ENCODE assay signal across 8 cellular contexts in genomic region chr7:83162402-83163256, GRCh38. TPM values are rescaled to one million over a fixed set of nuclear protein-coding genes. Genes with fewer than 3 reads are reported as not detected.
DNase-seq lines count a peak whose midpoint lies in the region; ATAC-seq, FAIRE-seq and TF ChIP-seq lines count a peak whose summit lies in the region.

TSS of gene PCLO (minus strand) at chr7:83162884. CDS start at chr7:83162592, 292 bp downstream.

- H3K36me3 Mint-ChIP-seq in T-helper 17 cell (ENCODE audit: low read depth) = no peaks in the 10 kb centered on the region

- H3K9me3 ChIP-seq in T-helper 17 cell (ENCODE audit: control insufficient read depth, low read length, poor library complexity, severe bottlenecking) (no peaks in the 10 kb centered on the region), spleen (no peaks in the 10 kb centered on the region)

- H3K27me3 Mint-ChIP-seq in T-helper 17 cell = peaks cover 6% of the 10 kb centered on the region

- peak; percentile 77 for DNase-seq in GM13977 (ENCODE audit: low spot score)
- DNase-seq in NCI-H146 treated with DMSO at 0.1 percent for 48 hours (lab: John Stamatoyannopoulos, UW; ENCODE audit: unreplicated experiment) = peak; percentile 91
- peak; percentile 8 to 18 (median 10) for DNase-seq in T-helper 17 cell
- peak; percentile 90 for DNase-seq in bronchial epithelial cell (ENCODE audit: low read depth)
- DNase-seq in inferior parietal cortex (ENCODE audit: extremely low spot score) = peak; percentile 80
- DNase-seq in spleen = peak; percentile 87
- no peak for DNase-seq in COLO829 (ENCODE audit: low spot score)

- H3K4me3 Mint-ChIP-seq in T-helper 17 cell = peak within 1 kb of the TSS; percentile 66

- no peak within 1 kb of the TSS for H3K27ac Mint-ChIP-seq in T-helper 17 cell

- no peak for FAIRE-seq in bronchial epithelial cell (lab: Jason Lieb, UNC)

- no peaks in the 10 kb centered on the region for H3K27me3 ChIP-seq in bronchial epithelial cell (ENCODE audit: control insufficient read depth, insufficient read depth, low read length)
- peaks cover 0 to 22% (median 11%) of the 10 kb centered on the region in 7 donors for H3K27me3 ChIP-seq in spleen (replicated peaks in 1 of 7)

- peaks cover 3% of the 10 kb centered on the region for H3K4me1 Mint-ChIP-seq in T-helper 17 cell

- intact Hi-C loops in spleen (cut with DNase I; ENCODE audit: low total_unique reads) = no loop called here

- peak within 1 kb of the TSS in 7 of 8 donors; percentile 52 to 78 (median 73) for H3K27ac ChIP-seq in spleen

- in situ Hi-C loops in GM13977 (cut with MboI; ENCODE audit: low pct_unique_long_range_greater_than_20kb, low sequenced_read_pairs, unreplicated experiment) = no loop called here

- H3K4me1 ChIP-seq in spleen = peaks cover 0 to 13% (median 8%) of the 10 kb centered on the region in 6 donors

- 0 to 4% (median 2%) methylated on average over 47 to 77 of the region's 77 CpGs for WGBS in spleen, 5 donors

- H3K36me3 ChIP-seq in bronchial epithelial cell (ENCODE audit: control insufficient read depth, insufficient read depth, low read length) = no peaks in the 10 kb centered on the region
- no peaks in the 10 kb centered on the region for H3K36me3 ChIP-seq in spleen

- H3K4me3 ChIP-seq in bronchial epithelial cell (ENCODE audit: low read depth, low read length) (peak within 1 kb of the TSS; percentile 69), spleen (peak within 1 kb of the TSS; percentile 28 to 77 (median 53))

- no peak for TF ChIP-seq CTCF in GM13977 (IDR thresholded peaks at IDR 0.05; ENCODE audit: extremely low read depth, insufficient read depth, missing control alignments)
- TF ChIP-seq CTCF in bronchial epithelial cell (IDR thresholded peaks at IDR 0.05; ENCODE audit: insufficient read depth, low read length, severe bottlenecking) = no peak
- TF ChIP-seq CTCF in spleen (IDR thresholded peaks at IDR 0.05 in 8 of 11, conservative IDR thresholded peaks at IDR 0.05 in 3 of 11) = no peak

- peak; percentile 94 for ATAC-seq in HG02852 (IDR thresholded peaks at IDR 0.05; ENCODE audit: unreplicated experiment)
- peak; percentile 92 for ATAC-seq in T-helper 17 cell

- peak in 1 of 3 donors; percentile 15 for TF ChIP-seq POLR2A in spleen (IDR thresholded peaks at IDR 0.05)

RNA-seq across cellular contexts. Expression of gene PCLO, which starts in this region (rescaled TPM):
- total RNA-seq in T-helper 17 cell = under 1 TPM in 1 of 2 donors, not detected in 1; 0.07 TPM
- total RNA-seq in bronchial epithelial cell = 0.79 and 3.8 TPM in 2 replicates
- 1 to 10 TPM in 6 of 7 donors, under 1 TPM in 1; 0.91 to 9.9 (median 2.2) TPM for total RNA-seq in spleen
- polyA plus RNA-seq in spleen = under 1 TPM; 0.05 to 0.13 (median 0.09) TPM

Comparison
In these comparisons a context has a peak if more than half of its experiments do, and no peak if none do; other contexts are left out.
1. Peak in DNase-seq and ATAC-seq in T-helper 17 cell; RNA of the gene not detected or under 1 TPM.